In genomic region chr18:51540562-51540961, GRCh38 we compare ENCODE assay signal across 6 cellular contexts.
"Had no signal": no experiment of that assay in that cellular context is flagged by ENCODE, and none has a peak within 500 bp of the region (broad histone marks: within the 10 kb centered on the region; RNA-seq: fewer than 3 reads in every experiment).

No MANE protein-coding gene starts in this region.

- FAIRE-seq: HTR-8/SVneo had no signal

- H3K4me2 ChIP-seq: KMS-11 had no signal

- H3K27ac ChIP-seq: HL-60, KMS-11 had no signal

- H3K9ac ChIP-seq: KMS-11 had no signal

- DNase-seq: IMR-90, KBM-7, KG1 had no signal
